8 cellular contexts compared by ENCODE assay signal in the genomic region with DNA sequence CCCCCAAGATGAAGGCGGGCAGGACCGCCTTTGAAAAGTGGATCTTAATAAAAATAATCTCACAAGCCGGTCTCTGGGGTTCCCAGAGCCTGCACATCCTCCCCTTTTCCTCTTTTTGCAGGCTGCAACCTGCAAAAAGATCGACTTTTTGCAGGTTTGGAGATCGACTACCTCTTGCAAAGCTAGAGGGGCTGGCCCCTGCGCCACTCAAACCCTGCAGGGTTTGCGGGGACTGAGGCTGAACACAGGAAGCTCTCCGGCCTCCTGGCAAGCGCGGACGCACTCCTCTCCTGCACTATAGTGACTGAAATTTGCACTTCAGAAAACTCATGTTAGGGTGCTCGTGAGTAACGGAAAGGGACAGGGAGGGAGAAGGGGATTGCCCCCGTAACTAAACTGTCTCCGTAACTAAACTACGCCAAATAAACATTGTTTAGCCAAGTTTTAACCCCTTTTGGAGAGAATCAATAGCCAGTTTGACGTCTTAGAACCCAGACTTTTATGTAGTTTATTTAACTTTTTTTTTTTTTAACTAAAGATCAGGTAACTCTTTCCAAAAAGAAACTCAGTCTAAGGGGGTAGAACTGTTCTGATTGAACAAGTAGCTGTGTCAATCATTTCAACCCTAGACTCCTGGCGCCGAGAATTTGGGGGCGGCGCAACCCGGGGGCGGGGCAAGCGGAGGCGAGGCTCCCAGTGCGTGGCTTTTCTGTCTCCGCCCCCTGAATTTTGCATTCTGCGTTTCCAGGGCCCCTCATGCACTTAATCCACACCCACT. TPM values are rescaled to one million over a fixed set of nuclear protein-coding genes. Genes with fewer than 3 reads are reported as not detected.
A peak's percentile ranks its signal among the peaks of the same experiment; 100 is the strongest.
DNase-seq lines count a peak whose midpoint lies in the region; ATAC-seq and TF ChIP-seq lines count a peak whose summit lies in the region.

No MANE protein-coding gene starts in this region.

- POLR2A ChIA-PET in activated CD4-positive, alpha-beta memory T cell treated with anti-CD3 and anti-CD28 coated beads for 36 hours (lab: Charles Lee): no interaction called here

- peak; percentile 63 to 69 for ATAC-seq in lower lobe of right lung
- no peak for ATAC-seq in HG03039 (IDR thresholded peaks at IDR 0.05; ENCODE audit: unreplicated experiment)

- H3K36me3 ChIP-seq in H7 (replicated peaks; ENCODE audit: control insufficient read depth, insufficient read depth, low read length): no peaks in the 10 kb centered on the region
- H3K36me3 ChIP-seq in duodenal mucosa (ENCODE audit: control insufficient read depth in 1 of 2, insufficient read depth in 2 of 2, low read length in 2 of 2): no peaks in the 10 kb centered on the region
- H3K36me3 ChIP-seq in lower lobe of right lung: no peaks in the 10 kb centered on the region

- H3K27ac ChIP-seq in duodenal mucosa (ENCODE audit: low read depth, low read length) (no peak overlapping the region), lower lobe of right lung (peak overlapping the region; percentile 66)

- H3K27me3 Mint-ChIP-seq in activated CD4-positive, alpha-beta memory T cell treated with anti-CD3 and anti-CD28 coated beads for 36 hours: peaks cover 56% of the 10 kb centered on the region

- H3K9me3 ChIP-seq in duodenal mucosa (ENCODE audit: control insufficient read depth in 1 of 2, low read length in 2 of 2): no peaks in the 10 kb centered on the region
- H3K9me3 ChIP-seq in lower lobe of right lung: no peaks in the 10 kb centered on the region

- peaks cover 18 to 19% of the 10 kb centered on the region in 2 donors for H3K4me1 ChIP-seq in duodenal mucosa (ENCODE audit: control insufficient read depth in 1 of 2, insufficient read depth in 2 of 2, low read length in 2 of 2)
- H3K4me1 ChIP-seq in lower lobe of right lung: peaks cover 45% of the 10 kb centered on the region

- H3K9me3 Mint-ChIP-seq in activated CD4-positive, alpha-beta memory T cell treated with anti-CD3 and anti-CD28 coated beads for 36 hours: no peaks in the 10 kb centered on the region

- no peak overlapping the region for H3K27ac Mint-ChIP-seq in activated CD4-positive, alpha-beta memory T cell treated with anti-CD3 and anti-CD28 coated beads for 36 hours

- CTCF ChIA-PET in activated CD4-positive, alpha-beta memory T cell treated with anti-CD3 and anti-CD28 coated beads for 36 hours (lab: Charles Lee): interaction anchor here (1.4 to 2.4 kb wide), 2 partner anchors 9 to 11 kb away, joined by 5 to 10 read pairs; no protein-coding TSS in a partner anchor

- H3K4me3 ChIP-seq in AG10803 (ENCODE audit: low read length): peak overlapping the region; percentile 70
- peak overlapping the region; percentile 62 for H3K4me3 ChIP-seq in H7 (ENCODE audit: insufficient read depth, low read depth, low read length)
- H3K4me3 ChIP-seq in duodenal mucosa (ENCODE audit: low read depth in 1 of 2, low read length in 2 of 2): peak overlapping the region; percentile 48 to 53
- peak overlapping the region; percentile 55 for H3K4me3 ChIP-seq in lower lobe of right lung

- H3K9ac ChIP-seq in duodenal mucosa (ENCODE audit: low read depth in 1 of 2, low read length in 2 of 2): peak overlapping the region in 1 of 2 donors; percentile 23

- H3K36me3 Mint-ChIP-seq in activated CD4-positive, alpha-beta memory T cell treated with anti-CD3 and anti-CD28 coated beads for 36 hours: no peaks in the 10 kb centered on the region

- DNase-seq in AG10803 (ENCODE audit: low read depth): peak; percentile 45
- DNase-seq in H7: peak; percentile 91
- DNase-seq in NCI-H226: peak; percentile 43
- DNase-seq in activated CD4-positive, alpha-beta memory T cell treated with anti-CD3 and anti-CD28 coated beads for 36 hours: peak; percentile 69
- peak; percentile 74 for DNase-seq in lower lobe of right lung
- peak in 2 of 3 experiments; percentile 51 to 73 for DNase-seq in stimulated activated CD4-positive, alpha-beta T cell treated with anti-CD3 and anti-CD28 coated beads, TNF-alpha, amount 100 ng/mL, for 24 hours (ENCODE audit: low read depth in 3 of 3)

- peak overlapping the region; percentile 63 for H3K4me3 Mint-ChIP-seq in activated CD4-positive, alpha-beta memory T cell treated with anti-CD3 and anti-CD28 coated beads for 36 hours

- H3K4me1 Mint-ChIP-seq in activated CD4-positive, alpha-beta memory T cell treated with anti-CD3 and anti-CD28 coated beads for 36 hours (ENCODE audit: low read depth): peaks cover 25% of the 10 kb centered on the region

- H3K27me3 ChIP-seq in H7 (ENCODE audit: control insufficient read depth, insufficient read depth, low read length) (peaks cover 59% of the 10 kb centered on the region), duodenal mucosa (ENCODE audit: control insufficient read depth in 1 of 2, insufficient read depth in 2 of 2, low read length in 2 of 2) (peaks cover 62 to 66% of the 10 kb centered on the region in 2 donors), lower lobe of right lung (ENCODE audit: low read depth) (peaks cover 34% of the 10 kb centered on the region)

- TF ChIP-seq CTCF in AG10803 (conservative IDR thresholded peaks at IDR 0.05; ENCODE audit: low read length): no peak
- TF ChIP-seq CTCF in lower lobe of right lung (IDR thresholded peaks at IDR 0.05): no peak

- intact Hi-C loops in activated CD4-positive, alpha-beta memory T cell treated with anti-CD3 and anti-CD28 coated beads for 36 hours (cut with micrococcal nuclease): loop anchor here (5.0 to 10.0 kb wide), 2 partner anchors 922 to 1064 kb away; no protein-coding TSS in a partner anchor
- intact Hi-C loops in lower lobe of right lung (cut with DNase I): no loop called here

RNA-seq across cellular contexts. Expression of a gene that starts 2.5 kb away (rescaled TPM):
- 2.9 and 10.2 TPM in 2 replicates for total RNA-seq in H7 (2014; rRNA removed; shearing (Covaris generic))
- total RNA-seq in activated CD4-positive, alpha-beta memory T cell treated with anti-CD3 and anti-CD28 coated beads for 36 hours: not detected
- total RNA-seq in lower lobe of right lung: 145 TPM

RNA-seq across cellular contexts. Expression of a gene that starts 59.6 kb away (rescaled TPM):
- 848 and 859 TPM in 2 replicates for total RNA-seq in H7 (2014; rRNA removed; shearing (Covaris generic))
- 1 to 10 TPM in 1 of 2 experiments, under 1 TPM in 1; 0.85 to 1.4 TPM for total RNA-seq in activated CD4-positive, alpha-beta memory T cell treated with anti-CD3 and anti-CD28 coated beads for 36 hours
- 37.7 TPM for total RNA-seq in lower lobe of right lung

Comparison
In these comparisons a context has a peak if more than half of its experiments do, and no peak if none do; other contexts are left out.
1. RNA of a gene that starts 2.5 kb away (total RNA-seq): 145 TPM in lower lobe of right lung (single experiment); 2.9 to 10.2 TPM in H7 and not detected in activated CD4-positive, alpha-beta memory T cell treated with anti-CD3 and anti-CD28 coated beads for 36 hours; every median in the first group is over 10 times any median in the second.
2. RNA of a gene that starts 59.6 kb away (total RNA-seq): 848 to 859 TPM in H7; 37.7 TPM in lower lobe of right lung (single experiment) and 0.85 to 1.4 TPM in activated CD4-positive, alpha-beta memory T cell treated with anti-CD3 and anti-CD28 coated beads for 36 hours; every median in the first group is over 10 times any median in the second.
3. Peak in every context shown above with its lines, with median percentiles within 50 percentile points of each other: DNase-seq and H3K4me3 ChIP-seq.